15 cellular contexts compared by ENCODE assay signal in genomic region chr12:10165421-10165820, GRCh38. TPM values are rescaled to one million over a fixed set of nuclear protein-coding genes. Genes with fewer than 3 reads are reported as not detected.
DNase-seq lines count a peak whose midpoint lies in the region; ATAC-seq and TF ChIP-seq lines count a peak whose summit lies in the region.
"Had no signal": no experiment of that assay in that cellular context is flagged by ENCODE, and none has a peak within 500 bp of the region (broad histone marks: within the 10 kb centered on the region; RNA-seq: fewer than 3 reads in every experiment).

No MANE protein-coding gene starts in this region.

- H3K27me3 Mint-ChIP-seq in stimulated activated naive CD8-positive, alpha-beta T cell treated with anti-CD3 and anti-CD28 coated beads, Interleukin-15, Interleukin-2, amounts not matched to agents 100 ng/mL and 50 ng/mL, for 24 hours, result no peaks in the 10 kb centered on the region
- H3K27me3 Mint-ChIP-seq in activated CD4-positive, alpha-beta memory T cell treated with anti-CD3 and anti-CD28 coated beads, Interleukin-2, amount 10 ng/mL, durations not matched to agents 7 days and 5 days, result peaks cover 22% of the 10 kb centered on the region

- no peak overlapping the region for H3K4me3 Mint-ChIP-seq in stimulated activated naive CD8-positive, alpha-beta T cell treated with anti-CD3 and anti-CD28 coated beads, Interleukin-15, Interleukin-2, amounts not matched to agents 100 ng/mL and 50 ng/mL, for 24 hours
- H3K4me3 Mint-ChIP-seq in activated CD4-positive, alpha-beta memory T cell treated with anti-CD3 and anti-CD28 coated beads, Interleukin-2, amount 10 ng/mL, durations not matched to agents 7 days and 5 days, result no peak overlapping the region
- H3K4me3 Mint-ChIP-seq: CD14-positive monocyte; CD8-positive, alpha-beta T cell; GM23338 had no signal

- H3K27ac ChIP-seq in caudate nucleus (ENCODE audit: low read depth, low read length), result peak overlapping the region; percentile 30
- peak overlapping the region; percentile 73 for H3K27ac ChIP-seq in lower lobe of right lung
- H3K27ac ChIP-seq in SJCRH30, result no peak overlapping the region
- H3K27ac ChIP-seq: 22Rv1 had no signal

- no peaks in the 10 kb centered on the region for H3K9me3 Mint-ChIP-seq in stimulated activated naive CD8-positive, alpha-beta T cell treated with anti-CD3 and anti-CD28 coated beads, Interleukin-15, Interleukin-2, amounts not matched to agents 100 ng/mL and 50 ng/mL, for 24 hours
- no peaks in the 10 kb centered on the region for H3K9me3 Mint-ChIP-seq in activated CD4-positive, alpha-beta memory T cell treated with anti-CD3 and anti-CD28 coated beads, Interleukin-2, amount 10 ng/mL, durations not matched to agents 7 days and 5 days
- H3K9me3 Mint-ChIP-seq: CD8-positive, alpha-beta T cell; GM23338 had no signal

- H3K36me3 ChIP-seq in lower lobe of right lung, result no peaks in the 10 kb centered on the region
- no peaks in the 10 kb centered on the region for H3K36me3 ChIP-seq in SJCRH30

- no peak for TF ChIP-seq CTCF in lower lobe of right lung (IDR thresholded peaks at IDR 0.05)

- H3K27me3 ChIP-seq in lower lobe of right lung (ENCODE audit: low read depth) (no peaks in the 10 kb centered on the region), SJCRH30 (no peaks in the 10 kb centered on the region)

- no peaks in the 10 kb centered on the region for H3K4me1 ChIP-seq in lower lobe of right lung
- H3K4me1 ChIP-seq in SJCRH30, result no peaks in the 10 kb centered on the region

- CTCF ChIA-PET in activated CD4-positive, alpha-beta memory T cell treated with anti-CD3 and anti-CD28 coated beads, Interleukin-2, amount 10 ng/mL, durations not matched to agents 7 days and 5 days (lab: Charles Lee), result no interaction called here

- no peaks in the 10 kb centered on the region for H3K4me1 Mint-ChIP-seq in stimulated activated naive CD8-positive, alpha-beta T cell treated with anti-CD3 and anti-CD28 coated beads, Interleukin-15, Interleukin-2, amounts not matched to agents 100 ng/mL and 50 ng/mL, for 24 hours (ENCODE audit: low read depth)
- H3K4me1 Mint-ChIP-seq in activated CD4-positive, alpha-beta memory T cell treated with anti-CD3 and anti-CD28 coated beads, Interleukin-2, amount 10 ng/mL, durations not matched to agents 7 days and 5 days, result no peaks in the 10 kb centered on the region
- H3K4me1 Mint-ChIP-seq: GM23338 had no signal

- peak overlapping the region; percentile 35 for H3K4me3 ChIP-seq in lower lobe of right lung
- no peak overlapping the region for H3K4me3 ChIP-seq in SJCRH30
- H3K4me3 ChIP-seq: GM23338 had no signal

- H3K36me3 Mint-ChIP-seq in stimulated activated naive CD8-positive, alpha-beta T cell treated with anti-CD3 and anti-CD28 coated beads, Interleukin-15, Interleukin-2, amounts not matched to agents 100 ng/mL and 50 ng/mL, for 24 hours (ENCODE audit: low read depth), result no peaks in the 10 kb centered on the region
- no peaks in the 10 kb centered on the region for H3K36me3 Mint-ChIP-seq in activated CD4-positive, alpha-beta memory T cell treated with anti-CD3 and anti-CD28 coated beads, Interleukin-2, amount 10 ng/mL, durations not matched to agents 7 days and 5 days (ENCODE audit: low read depth)
- H3K36me3 Mint-ChIP-seq: CD14-positive monocyte; CD8-positive, alpha-beta T cell had no signal

- ATAC-seq in stimulated activated naive CD8-positive, alpha-beta T cell treated with anti-CD3 and anti-CD28 coated beads, Interleukin-15, Interleukin-2, amounts not matched to agents 100 U/mL and 50 U/mL, for 24 hours, result no peak
- ATAC-seq in lower lobe of right lung, result no peak
- ATAC-seq: CD8-positive, alpha-beta T cell; GM23338 had no signal

- H3K27ac Mint-ChIP-seq in stimulated activated naive CD8-positive, alpha-beta T cell treated with anti-CD3 and anti-CD28 coated beads, Interleukin-15, Interleukin-2, amounts not matched to agents 100 ng/mL and 50 ng/mL, for 24 hours, result peak overlapping the region; percentile 48
- no peak overlapping the region for H3K27ac Mint-ChIP-seq in activated CD4-positive, alpha-beta memory T cell treated with anti-CD3 and anti-CD28 coated beads, Interleukin-2, amount 10 ng/mL, durations not matched to agents 7 days and 5 days
- H3K27ac Mint-ChIP-seq: CD8-positive, alpha-beta T cell; GM23338 had no signal

- POLR2A ChIA-PET in activated CD4-positive, alpha-beta memory T cell treated with anti-CD3 and anti-CD28 coated beads, Interleukin-2, amount 10 ng/mL, durations not matched to agents 7 days and 5 days (lab: Charles Lee), result no interaction called here

- no peak for DNase-seq in stimulated activated naive CD8-positive, alpha-beta T cell treated with anti-CD3 and anti-CD28 coated beads, Interleukin-15, Interleukin-2, amounts not matched to agents 100 U/mL and 50 U/mL, for 24 hours
- DNase-seq in caudate nucleus (lab: John Stamatoyannopoulos, UW), result no peak
- DNase-seq in lower lobe of right lung, result no peak
- no peak for DNase-seq in activated CD4-positive, alpha-beta memory T cell treated with anti-CD3 and anti-CD28 coated beads, Interleukin-2, amount 10 ng/mL, durations not matched to agents 7 days and 5 days
- DNase-seq in NCI-H2107 (lab: John Stamatoyannopoulos, UW), result no peak
- DNase-seq in SJCRH30, result no peak
- DNase-seq: CD8-positive, alpha-beta T cell; COR-L47; DND-41; H7 had no signal

- intact Hi-C loops in lower lobe of right lung (cut with DNase I), result no loop called here

- no peaks in the 10 kb centered on the region for H3K9me3 ChIP-seq in lower lobe of right lung
- H3K9me3 ChIP-seq in SJCRH30 (replicated peaks), result no peaks in the 10 kb centered on the region

RNA-seq across cellular contexts. Expression of gene OLR1, which starts 6.5 kb away (rescaled TPM):
- total RNA-seq in lower lobe of right lung, result 172 TPM
- not detected for total RNA-seq in activated CD4-positive, alpha-beta memory T cell treated with anti-CD3 and anti-CD28 coated beads, Interleukin-2, amount 10 ng/mL, durations not matched to agents 7 days and 5 days
- not detected in 2 replicates for total RNA-seq in SJCRH30 (2014; rRNA removed; shearing (Covaris generic))
- total RNA-seq: A673; CD8-positive, alpha-beta T cell; GM23338; H7 had no signal

RNA-seq across cellular contexts. Expression of gene TMEM52B, which starts 13.4 kb away (rescaled TPM):
- total RNA-seq in lower lobe of right lung, result 3.6 TPM
- total RNA-seq in activated CD4-positive, alpha-beta memory T cell treated with anti-CD3 and anti-CD28 coated beads, Interleukin-2, amount 10 ng/mL, durations not matched to agents 7 days and 5 days, result not detected
- not detected in 2 replicates for total RNA-seq in SJCRH30 (2014; rRNA removed; shearing (Covaris generic))
- total RNA-seq: A673; CD8-positive, alpha-beta T cell; GM23338; H7 had no signal

RNA-seq across cellular contexts. Expression of gene CLEC7A, which starts 35.4 kb away (rescaled TPM):
- 79.5 TPM for total RNA-seq in lower lobe of right lung
- not detected for total RNA-seq in activated CD4-positive, alpha-beta memory T cell treated with anti-CD3 and anti-CD28 coated beads, Interleukin-2, amount 10 ng/mL, durations not matched to agents 7 days and 5 days
- total RNA-seq in SJCRH30 (2014; rRNA removed; shearing (Covaris generic)), result not detected in 2 replicates
- total RNA-seq: GM23338 had no signal

RNA-seq across cellular contexts. Expression of gene GABARAPL1, which starts 47.3 kb away (rescaled TPM):
- total RNA-seq in lower lobe of right lung, result 108 TPM
- total RNA-seq in activated CD4-positive, alpha-beta memory T cell treated with anti-CD3 and anti-CD28 coated beads, Interleukin-2, amount 10 ng/mL, durations not matched to agents 7 days and 5 days, result 10 to 100 TPM; 13.1 to 14.0 TPM
- total RNA-seq in SJCRH30 (2014; rRNA removed; shearing (Covaris generic)), result 35.0 and 36.8 TPM in 2 replicates

Comparison
In these comparisons a context has a peak if more than half of its experiments do, and no peak if none do; other contexts are left out.
1. RNA of gene OLR1, which starts 6.5 kb away (total RNA-seq): 172 TPM in lower lobe of right lung (single experiment); not detected in activated CD4-positive, alpha-beta memory T cell treated with anti-CD3 and anti-CD28 coated beads, Interleukin-2, amount 10 ng/mL, durations not matched to agents 7 days and 5 days and not detected in SJCRH30; every median in the first group is over 100 times any median in the second.
2. RNA of gene CLEC7A, which starts 35.4 kb away (total RNA-seq): 79.5 TPM in lower lobe of right lung (single experiment); not detected in activated CD4-positive, alpha-beta memory T cell treated with anti-CD3 and anti-CD28 coated beads, Interleukin-2, amount 10 ng/mL, durations not matched to agents 7 days and 5 days and not detected in SJCRH30; every median in the first group is over 10 times any median in the second.